16 cellular contexts compared by ENCODE assay signal in the genomic region with DNA sequence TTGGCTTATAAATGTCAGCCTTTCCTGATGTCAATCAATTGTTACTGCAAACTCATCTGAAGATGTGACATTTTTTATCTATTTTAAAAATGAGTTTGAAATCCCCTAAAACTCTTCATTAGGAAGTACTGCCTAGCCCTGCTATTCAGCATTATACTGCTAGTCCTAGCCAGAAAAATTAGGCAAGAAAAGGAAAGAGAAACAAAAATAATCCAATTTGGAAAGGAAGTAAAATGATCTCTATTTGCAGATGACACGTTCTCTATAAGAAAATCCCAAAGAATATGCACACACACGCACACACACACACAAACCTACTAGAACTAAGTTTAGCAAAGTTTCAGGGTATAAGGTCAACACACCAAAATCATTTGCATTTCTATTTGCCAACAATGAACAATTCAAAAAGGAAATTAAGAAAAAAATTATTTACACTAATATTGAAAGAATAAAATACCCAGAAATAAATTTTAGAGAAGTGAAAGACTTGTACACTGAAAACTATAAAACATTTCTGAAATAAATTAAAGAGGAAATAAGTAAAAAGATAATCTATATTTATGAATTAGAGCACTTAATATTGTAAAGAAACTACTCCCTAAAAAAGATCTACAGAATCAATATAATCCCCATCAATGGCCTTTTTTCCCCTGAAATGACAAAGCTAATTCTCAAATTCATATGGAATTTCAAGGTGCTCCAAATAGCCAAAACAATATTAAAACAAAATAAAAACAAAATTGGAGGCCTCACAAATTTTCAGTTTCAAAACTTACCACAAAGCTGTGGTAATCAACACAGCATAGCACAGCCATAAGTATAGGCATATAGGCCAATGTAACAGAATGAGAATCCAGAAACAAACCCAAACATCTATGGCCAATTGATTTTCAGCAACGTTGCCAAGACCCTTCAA.
DNase-seq lines count a peak whose midpoint lies in the region; ATAC-seq and TF ChIP-seq lines count a peak whose summit lies in the region.
"Had no signal": no experiment of that assay in that cellular context is flagged by ENCODE, and none has a peak within 500 bp of the region (broad histone marks: within the 10 kb centered on the region; RNA-seq: fewer than 3 reads in every experiment).

No MANE protein-coding gene starts in this region.

- H3K9me3 ChIP-seq in OCI-LY3 (ENCODE audit: insufficient read depth, low read length), result no peaks in the 10 kb centered on the region
- H3K9me3 ChIP-seq in right atrium auricular region, result no peaks in the 10 kb centered on the region
- H3K9me3 ChIP-seq: SJCRH30 had no signal

- H3K27ac ChIP-seq in OCI-LY3 (ENCODE audit: low read length), result no peak overlapping the region
- H3K27ac ChIP-seq in right atrium auricular region, result no peak overlapping the region
- H3K27ac ChIP-seq: GM23248, SJCRH30 had no signal

- H3K4me1 ChIP-seq in OCI-LY3 (ENCODE audit: low read length) (peaks cover 12% of the 10 kb centered on the region), right atrium auricular region (no peaks in the 10 kb centered on the region)
- H3K4me1 ChIP-seq: SJCRH30 had no signal

- DNase-seq in NCI-H1417 treated with DMSO at 0.1 percent for 48 hours (lab: John Stamatoyannopoulos, UW) (no peak), DMS153 (lab: John Stamatoyannopoulos, UW) (no peak), right atrium auricular region (ENCODE audit: low spot score) (no peak)
- no peak for DNase-seq in activated CD4-positive, alpha-beta T cell treated with anti-CD3 and anti-CD28 coated beads for 1 hour
- DNase-seq: activated CD4-positive, CD25-positive, alpha-beta regulatory T cell treated with anti-CD3 and anti-CD28 coated beads, Interleukin-2, amount 50 U/mL, for 72 hours; C1 segment of cervical spinal cord; GM23248; hippocampal formation; NCI-H1092; NCI-H510A treated with DMSO at 0.1 percent for 48 hours; SJCRH30 had no signal

- peak overlapping the region; percentile 15; the same call in 1 of the 2 replicates for H3K4me2 ChIP-seq in OCI-LY3 (ENCODE audit: low read length)

- no peak overlapping the region for H2AFZ ChIP-seq in OCI-LY3 (ENCODE audit: low read depth, low read length)
- H2AFZ ChIP-seq: GM23248 had no signal

- ATAC-seq in GM18519 (IDR thresholded peaks at IDR 0.05; ENCODE audit: low FRiP score, unreplicated experiment) (peak; percentile 74), GM21515 (IDR thresholded peaks at IDR 0.05; ENCODE audit: unreplicated experiment) (peak; percentile 89), HG03066 (IDR thresholded peaks at IDR 0.05; ENCODE audit: low read depth, unreplicated experiment) (peak; percentile 83)

- H3K27me3 ChIP-seq in OCI-LY3 (ENCODE audit: low read depth, low read length), result peaks cover 22% of the 10 kb centered on the region
- no peaks in the 10 kb centered on the region for H3K27me3 ChIP-seq in right atrium auricular region
- H3K27me3 ChIP-seq: SJCRH30 had no signal

- H4K20me1 ChIP-seq in OCI-LY3 (ENCODE audit: insufficient read depth, low read length), result no peaks in the 10 kb centered on the region

- no peaks in the 10 kb centered on the region for H3K79me2 ChIP-seq in OCI-LY3 (ENCODE audit: low read length)

- no peak for TF ChIP-seq CTCF in OCI-LY3 (IDR thresholded peaks at IDR 0.05; ENCODE audit: low read depth, low read length)
- no peak for TF ChIP-seq CTCF in right atrium auricular region (IDR thresholded peaks at IDR 0.05)

- no peaks in the 10 kb centered on the region for H3K36me3 ChIP-seq in OCI-LY3 (replicated peaks; ENCODE audit: low read depth, low read length)
- H3K36me3 ChIP-seq in right atrium auricular region, result no peaks in the 10 kb centered on the region
- H3K36me3 ChIP-seq: SJCRH30 had no signal

- H3K4me3 ChIP-seq in OCI-LY3 (ENCODE audit: low read length) (no peak overlapping the region), right atrium auricular region (no peak overlapping the region)
- H3K4me3 ChIP-seq: GM23248, lung, SJCRH30 had no signal

- H3K9ac ChIP-seq in OCI-LY3 (ENCODE audit: low read length), result no peak overlapping the region
- H3K9ac ChIP-seq: GM23248 had no signal
